Comparison of ENCODE assay signal across 8 cellular contexts in genomic region chrX:139203681-139204575, GRCh38.
DNase-seq lines count a peak whose midpoint lies in the region; ATAC-seq and TF ChIP-seq lines count a peak whose summit lies in the region.

No MANE protein-coding gene starts in this region.

- H3K4me1 ChIP-seq in Peyer's patch (no peaks in the 10 kb centered on the region), foreskin keratinocyte (no peaks in the 10 kb centered on the region)

- no peak for TF ChIP-seq CTCF in GM06990 (IDR thresholded peaks at IDR 0.05; ENCODE audit: insufficient read depth, low read length, poor library complexity, severe bottlenecking)
- TF ChIP-seq CTCF in Peyer's patch (IDR thresholded peaks at IDR 0.05): no peak
- no peak for TF ChIP-seq CTCF in foreskin keratinocyte (conservative IDR thresholded peaks at IDR 0.05)
- TF ChIP-seq CTCF in progenitor cell of endocrine pancreas (IDR thresholded peaks at IDR 0.05; ENCODE audit: unreplicated experiment): peak; percentile 39

- H3K27ac ChIP-seq in Peyer's patch: peak overlapping the region in 2 of 4 donors; percentile 35 to 61
- no peak overlapping the region for H3K27ac ChIP-seq in foreskin keratinocyte

- H3K9me3 ChIP-seq in Peyer's patch: no peaks in the 10 kb centered on the region

- peak overlapping the region; percentile 96 for H3K4me3 Mint-ChIP-seq in progenitor cell of endocrine pancreas (ENCODE audit: low read depth)

- no peak for TF ChIP-seq POLR2A in Peyer's patch (IDR thresholded peaks at IDR 0.05)

- H3K27me3 Mint-ChIP-seq in progenitor cell of endocrine pancreas: peaks cover 36% of the 10 kb centered on the region

- DNase-seq in GM06990 (ENCODE audit: extremely low read depth, insufficient read length): no peak
- DNase-seq in Peyer's patch: no peak
- peak in 1 of 2 donors; percentile 1 for DNase-seq in foreskin keratinocyte
- DNase-seq in progenitor cell of endocrine pancreas (ENCODE audit: low spot score, unreplicated experiment): peak; percentile 41
- no peak for DNase-seq in hippocampal formation (lab: John Stamatoyannopoulos, UW)
- DNase-seq in amniotic stem cell (lab: John Stamatoyannopoulos, UW): no peak

- H3K27ac Mint-ChIP-seq in progenitor cell of endocrine pancreas: peak overlapping the region; percentile 95

- H3K4me3 ChIP-seq in GM06990 (replicated peaks; ENCODE audit: low read depth, low read length): peak overlapping the region; percentile 16
- H3K4me3 ChIP-seq in Peyer's patch: peak overlapping the region; percentile 22 to 50 (median 40)

- H3K4me1 Mint-ChIP-seq in progenitor cell of endocrine pancreas (ENCODE audit: low read depth): peaks cover 19% of the 10 kb centered on the region

- H3K9me3 Mint-ChIP-seq in progenitor cell of endocrine pancreas (ENCODE audit: low read depth): no peaks in the 10 kb centered on the region

- H3K36me3 Mint-ChIP-seq in progenitor cell of endocrine pancreas (ENCODE audit: insufficient read depth): no peaks in the 10 kb centered on the region

- H3K36me3 ChIP-seq in GM06990 (ENCODE audit: control insufficient read depth, insufficient read depth, low read length) (no peaks in the 10 kb centered on the region), Peyer's patch (no peaks in the 10 kb centered on the region)

- ATAC-seq in foreskin keratinocyte (peak; percentile 45), GM19023 (IDR thresholded peaks at IDR 0.05; ENCODE audit: unreplicated experiment) (no peak), HG03378 (IDR thresholded peaks at IDR 0.05; ENCODE audit: unreplicated experiment) (no peak)

- H3K27me3 ChIP-seq in GM06990 (replicated peaks; ENCODE audit: control insufficient read depth, insufficient read depth, low read length): no peaks in the 10 kb centered on the region; the same call in 1 of the 2 replicates
- H3K27me3 ChIP-seq in Peyer's patch: no peaks in the 10 kb centered on the region
- peaks cover 38% of the 10 kb centered on the region for H3K27me3 ChIP-seq in foreskin keratinocyte
